ENCODE assay signal across 19 cellular contexts in the genomic region with DNA sequence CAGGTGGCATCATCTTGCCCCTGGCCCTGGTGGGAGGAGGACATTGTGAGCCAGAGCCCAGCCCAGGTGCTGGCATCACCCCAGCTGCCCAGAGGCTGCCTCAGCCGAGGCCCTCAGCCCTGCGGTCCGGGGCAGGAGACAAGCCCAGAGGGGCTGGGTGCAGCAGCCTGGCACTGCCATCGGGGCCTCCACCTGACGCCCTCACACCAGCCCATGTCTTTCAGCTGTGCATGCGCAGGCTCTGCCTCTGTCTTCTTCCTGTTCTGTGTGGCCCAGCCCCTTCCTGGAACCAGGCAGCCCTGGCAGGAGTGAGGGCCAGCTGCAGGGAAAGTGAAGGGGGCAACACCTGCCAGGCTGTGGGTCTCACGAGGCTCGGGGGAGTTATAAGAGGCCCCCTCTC. TPM values are rescaled to one million over a fixed set of nuclear protein-coding genes. Genes with fewer than 3 reads are reported as not detected.
DNase-seq lines count a peak whose midpoint lies in the region; ATAC-seq, FAIRE-seq and TF ChIP-seq lines count a peak whose summit lies in the region.
"Had no signal": no experiment of that assay in that cellular context is flagged by ENCODE, and none has a peak within 500 bp of the region (broad histone marks: within the 10 kb centered on the region; RNA-seq: fewer than 3 reads in every experiment).

No MANE protein-coding gene starts in this region.

- no peaks in the 10 kb centered on the region for H3K9me3 Mint-ChIP-seq in activated naive CD4-positive, alpha-beta T cell treated with anti-CD3 and anti-CD28 coated beads for 36 hours
- no peaks in the 10 kb centered on the region for H3K9me3 Mint-ChIP-seq in naive thymus-derived CD4-positive, alpha-beta T cell
- H3K9me3 Mint-ChIP-seq: activated T-helper 17 cell treated with anti-CD3 and anti-CD28 coated beads, Interleukin-2, amount 50 U/mL, for 72 hours; central memory CD8-positive, alpha-beta T cell had no signal

- H3K27me3 Mint-ChIP-seq in activated naive CD4-positive, alpha-beta T cell treated with anti-CD3 and anti-CD28 coated beads for 36 hours (ENCODE audit: low read depth): no peaks in the 10 kb centered on the region
- no peaks in the 10 kb centered on the region for H3K27me3 Mint-ChIP-seq in T-helper 17 cell
- no peaks in the 10 kb centered on the region for H3K27me3 Mint-ChIP-seq in naive thymus-derived CD4-positive, alpha-beta T cell
- H3K27me3 Mint-ChIP-seq: activated T-helper 17 cell treated with anti-CD3 and anti-CD28 coated beads, Interleukin-2, amount 50 U/mL, for 72 hours; central memory CD8-positive, alpha-beta T cell had no signal

- FAIRE-seq in D721Med (lab: Jason Lieb, UNC): no peak

- intact Hi-C loops in activated naive CD4-positive, alpha-beta T cell treated with anti-CD3 and anti-CD28 coated beads for 36 hours (cut with micrococcal nuclease): loop anchor here (2.0 kb wide), 1 partner anchor 26 kb away; a partner anchor contains a TSS
- intact Hi-C loops in naive thymus-derived CD4-positive, alpha-beta T cell (cut with micrococcal nuclease): no loop called here
- intact Hi-C loops in vagina (cut with DNase I): no loop called here

- H3K36me3 Mint-ChIP-seq in activated naive CD4-positive, alpha-beta T cell treated with anti-CD3 and anti-CD28 coated beads for 36 hours (ENCODE audit: low read depth): peaks cover 17% of the 10 kb centered on the region
- peaks cover 3% of the 10 kb centered on the region for H3K36me3 Mint-ChIP-seq in T-helper 17 cell (ENCODE audit: low read depth)
- peaks cover 0 to 21% (median 9%) of the 10 kb centered on the region in 5 donors for H3K36me3 Mint-ChIP-seq in naive thymus-derived CD4-positive, alpha-beta T cell

- peak overlapping the region; percentile 30 for H3K27ac Mint-ChIP-seq in activated naive CD4-positive, alpha-beta T cell treated with anti-CD3 and anti-CD28 coated beads for 36 hours
- H3K27ac Mint-ChIP-seq in T-helper 17 cell: no peak overlapping the region
- H3K27ac Mint-ChIP-seq in naive thymus-derived CD4-positive, alpha-beta T cell: peak overlapping the region in 8 of 9 donors; percentile 45 to 95 (median 90)

- H3K36me3 ChIP-seq in naive thymus-derived CD4-positive, alpha-beta T cell (ENCODE audit: control insufficient read depth in 2 of 3, insufficient read depth in 3 of 3, low read length in 3 of 3): peaks cover 0 to 42% (median 8%) of the 10 kb centered on the region in 3 experiments
- H3K36me3 ChIP-seq in vagina: peaks cover 0 to 58% of the 10 kb centered on the region in 2 donors

- no peak overlapping the region for H3K4me3 Mint-ChIP-seq in activated naive CD4-positive, alpha-beta T cell treated with anti-CD3 and anti-CD28 coated beads for 36 hours
- H3K4me3 Mint-ChIP-seq in T-helper 17 cell: no peak overlapping the region
- H3K4me3 Mint-ChIP-seq in naive thymus-derived CD4-positive, alpha-beta T cell: peak overlapping the region in 7 of 10 donors; percentile 9 to 85 (median 77)
- H3K4me3 Mint-ChIP-seq: activated T-helper 17 cell treated with anti-CD3 and anti-CD28 coated beads, Interleukin-2, amount 50 U/mL, for 72 hours; central memory CD8-positive, alpha-beta T cell had no signal

- peak overlapping the region; percentile 50 for H3K27ac ChIP-seq in naive thymus-derived CD4-positive, alpha-beta T cell (ENCODE audit: low read depth, low read length)
- H3K27ac ChIP-seq in vagina: no peak overlapping the region

- peaks cover 54% of the 10 kb centered on the region for H3K4me1 Mint-ChIP-seq in activated naive CD4-positive, alpha-beta T cell treated with anti-CD3 and anti-CD28 coated beads for 36 hours (ENCODE audit: low read depth)
- H3K4me1 Mint-ChIP-seq in T-helper 17 cell: peaks cover 15% of the 10 kb centered on the region
- H3K4me1 Mint-ChIP-seq in naive thymus-derived CD4-positive, alpha-beta T cell: peaks cover 25 to 60% (median 45%) of the 10 kb centered on the region in 7 donors

- no peaks in the 10 kb centered on the region for H3K27me3 ChIP-seq in naive thymus-derived CD4-positive, alpha-beta T cell (ENCODE audit: control insufficient read depth in 2 of 2, insufficient read depth in 2 of 2, low read length in 2 of 2)
- H3K27me3 ChIP-seq in vagina: no peaks in the 10 kb centered on the region

- peak; percentile 27 for ATAC-seq in T-helper 17 cell
- ATAC-seq in naive thymus-derived CD4-positive, alpha-beta T cell: peak; percentile 60
- ATAC-seq: activated T-helper 17 cell treated with anti-CD3 and anti-CD28 coated beads, Interleukin-2, amount 50 U/mL, for 72 hours; left ventricle myocardium superior; SK-N-SH treated with all-trans-retinoic acid at 6 μM for 48 hours had no signal

- no peak for TF ChIP-seq CTCF in D721Med (IDR thresholded peaks at IDR 0.05; ENCODE audit: insufficient read depth, missing control alignments)
- no peak for TF ChIP-seq CTCF in vagina (IDR thresholded peaks at IDR 0.05)

- peak overlapping the region; percentile 24 for H3K4me3 ChIP-seq in naive thymus-derived CD4-positive, alpha-beta T cell (ENCODE audit: low read length)
- no peak overlapping the region for H3K4me3 ChIP-seq in vagina
- H3K4me3 ChIP-seq: HAP-1 had no signal

- TF ChIP-seq POLR2A in vagina (IDR thresholded peaks at IDR 0.05): no peak

- H3K4me1 ChIP-seq in naive thymus-derived CD4-positive, alpha-beta T cell (ENCODE audit: control insufficient read depth in 2 of 2, insufficient read depth in 2 of 2, low read length in 2 of 2): peaks cover 5 to 49% of the 10 kb centered on the region in 2 donors
- H3K4me1 ChIP-seq in vagina: peaks cover 22% of the 10 kb centered on the region
- H3K4me1 ChIP-seq: HAP-1 had no signal

- H3K9me3 ChIP-seq in T-helper 17 cell (ENCODE audit: control insufficient read depth, low read length, poor library complexity, severe bottlenecking) (no peaks in the 10 kb centered on the region), vagina (no peaks in the 10 kb centered on the region)
- H3K9me3 ChIP-seq in naive thymus-derived CD4-positive, alpha-beta T cell (ENCODE audit: control insufficient read depth in 2 of 3, low read length in 3 of 3): no peaks in the 10 kb centered on the region
- H3K9me3 ChIP-seq: HAP-1 had no signal

- POLR2A ChIA-PET in naive thymus-derived CD4-positive, alpha-beta T cell (lab: Charles Lee): interaction anchor here (0.6 to 2.6 kb wide), 3 partner anchors 26 to 117 kb away, joined by 3 to 18 read pairs (median 3); a partner anchor contains a TSS

- peak; percentile 61 for DNase-seq in activated naive CD4-positive, alpha-beta T cell treated with anti-CD3 and anti-CD28 coated beads for 36 hours
- no peak for DNase-seq in activated naive CD4-positive, alpha-beta T cell treated with Interleukin-2 at 50 U/mL for 16 hours
- DNase-seq in GF-D8 (lab: John Stamatoyannopoulos, UW): peak; percentile 67
- no peak for DNase-seq in T-helper 17 cell
- DNase-seq in naive thymus-derived CD4-positive, alpha-beta T cell: peak in 7 of 9 donors; percentile 24 to 55 (median 41)
- no peak for DNase-seq in D721Med (ENCODE audit: insufficient read length, low spot score)
- DNase-seq in NCI-H82 (lab: John Stamatoyannopoulos, UW): no peak
- no peak for DNase-seq in vagina (ENCODE audit: extremely low spot score in 2 of 2)
- DNase-seq: anterior cingulate cortex; effector CD8-positive, alpha-beta T cell; Karpas-422; left ventricle myocardium superior; NCI-H2171; NCI-H774; occipital lobe had no signal

- CTCF ChIA-PET in activated naive CD4-positive, alpha-beta T cell treated with anti-CD3 and anti-CD28 coated beads for 36 hours (lab: Charles Lee): interaction anchor here (1.1 to 1.6 kb wide), 2 partner anchors 9 to 87 kb away, joined by 4 to 6 read pairs; no protein-coding TSS in a partner anchor
- CTCF ChIA-PET in naive thymus-derived CD4-positive, alpha-beta T cell (lab: Charles Lee): interaction anchor here (0.8 to 1.1 kb wide), 4 partner anchors 15 to 43 kb away, joined by 3 to 4 read pairs (median 4); no protein-coding TSS in a partner anchor

RNA-seq across cellular contexts. Expression of a gene that starts 4.8 kb away (rescaled TPM):
- total RNA-seq in activated naive CD4-positive, alpha-beta T cell treated with anti-CD3 and anti-CD28 coated beads for 36 hours: 1 to 10 TPM; 2.1 to 2.2 TPM
- total RNA-seq in T-helper 17 cell: under 1 TPM in 1 of 2 donors, not detected in 1; 0.42 TPM
- 1 to 10 TPM in 3 of 5 experiments, under 1 TPM in 2; 0.32 to 2.3 (median 2.2) TPM for total RNA-seq in naive thymus-derived CD4-positive, alpha-beta T cell
- polyA plus RNA-seq in naive thymus-derived CD4-positive, alpha-beta T cell: not detected
- 0.74 TPM for total RNA-seq in vagina
- total RNA-seq: occipital lobe had no signal

RNA-seq across cellular contexts. Expression of a gene that starts 26.2 kb away (rescaled TPM):
- 100 to 1,000 TPM; 102 to 108 TPM for total RNA-seq in activated naive CD4-positive, alpha-beta T cell treated with anti-CD3 and anti-CD28 coated beads for 36 hours
- 10 to 100 TPM; 38.9 to 46.6 TPM for total RNA-seq in T-helper 17 cell
- 10 to 100 TPM; 43.9 to 77.9 (median 73.9) TPM for total RNA-seq in naive thymus-derived CD4-positive, alpha-beta T cell
- 10 to 100 TPM; 39.9 to 48.8 TPM for polyA plus RNA-seq in naive thymus-derived CD4-positive, alpha-beta T cell
- 53.8 TPM for total RNA-seq in vagina

Comparison
In these comparisons a context has a peak if more than half of its experiments do, and no peak if none do; other contexts are left out.
1. DNase-seq: peak in activated naive CD4-positive, alpha-beta T cell treated with anti-CD3 and anti-CD28 coated beads for 36 hours (single experiment), GF-D8 (single experiment) and naive thymus-derived CD4-positive, alpha-beta T cell (7 of 9); none in activated naive CD4-positive, alpha-beta T cell treated with Interleukin-2 at 50 U/mL for 16 hours (single experiment), T-helper 17 cell (0 of 3), D721Med (single experiment), NCI-H82 (single experiment) and vagina (0 of 2).
2. H3K4me3 Mint-ChIP-seq: peak in naive thymus-derived CD4-positive, alpha-beta T cell (7 of 10); none in activated naive CD4-positive, alpha-beta T cell treated with anti-CD3 and anti-CD28 coated beads for 36 hours (single experiment) and T-helper 17 cell (single experiment).